In the genomic region with DNA sequence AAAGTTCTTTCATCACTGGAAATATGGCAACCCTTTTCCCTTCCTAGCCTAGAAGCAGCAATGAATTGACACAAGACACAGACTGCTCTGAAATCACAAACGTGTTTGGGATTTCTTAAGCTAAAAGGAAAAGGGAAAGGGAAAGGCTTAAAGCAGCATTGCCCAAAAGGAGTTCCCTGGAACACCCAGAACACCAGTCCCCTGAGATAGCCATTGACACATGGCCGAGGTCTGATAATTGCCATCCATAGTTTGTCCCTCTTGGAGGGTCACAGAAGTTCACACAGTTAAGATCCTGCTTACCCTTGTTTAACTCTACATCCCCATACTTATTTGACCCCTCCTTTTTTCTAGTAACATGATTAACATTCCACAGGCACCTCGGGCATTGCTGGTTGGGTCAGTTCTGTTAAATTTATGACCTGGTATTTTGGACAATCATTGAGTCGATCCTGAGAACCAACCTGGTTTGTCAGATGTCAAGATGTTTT, we compare ENCODE assay signal across 1 cellular context.
TF ChIP-seq lines count a peak whose summit lies in the region.

No MANE protein-coding gene starts in this region.

TF ChIP-seq in GM23338, 12 proteins besides CTCF, POLR2A, EP300 and RAD21 (continued from another document):
- TF ChIP-seq STAT1 (IDR thresholded peaks at IDR 0.05; ENCODE audit: unreplicated experiment), result no peak
- no peak for TF ChIP-seq JUNB (IDR thresholded peaks at IDR 0.05; ENCODE audit: unreplicated experiment)
- no peak for TF ChIP-seq CREB1 (CRISPR knock-in tag; IDR thresholded peaks at IDR 0.05; ENCODE audit: low read depth)
- TF ChIP-seq, protein P1, sequence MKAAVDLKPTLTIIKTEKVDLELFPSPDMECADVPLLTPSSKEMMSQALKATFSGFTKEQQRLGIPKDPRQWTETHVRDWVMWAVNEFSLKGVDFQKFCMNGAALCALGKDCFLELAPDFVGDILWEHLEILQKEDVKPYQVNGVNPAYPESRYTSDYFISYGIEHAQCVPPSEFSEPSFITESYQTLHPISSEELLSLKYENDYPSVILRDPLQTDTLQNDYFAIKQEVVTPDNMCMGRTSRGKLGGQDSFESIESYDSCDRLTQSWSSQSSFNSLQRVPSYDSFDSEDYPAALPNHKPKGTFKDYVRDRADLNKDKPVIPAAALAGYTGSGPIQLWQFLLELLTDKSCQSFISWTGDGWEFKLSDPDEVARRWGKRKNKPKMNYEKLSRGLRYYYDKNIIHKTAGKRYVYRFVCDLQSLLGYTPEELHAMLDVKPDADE (IDR thresholded peaks at IDR 0.05), result no peak
- no peak for TF ChIP-seq POLR2AphosphoS5 (IDR thresholded peaks at IDR 0.05; ENCODE audit: low read depth)
- TF ChIP-seq, protein P2, sequence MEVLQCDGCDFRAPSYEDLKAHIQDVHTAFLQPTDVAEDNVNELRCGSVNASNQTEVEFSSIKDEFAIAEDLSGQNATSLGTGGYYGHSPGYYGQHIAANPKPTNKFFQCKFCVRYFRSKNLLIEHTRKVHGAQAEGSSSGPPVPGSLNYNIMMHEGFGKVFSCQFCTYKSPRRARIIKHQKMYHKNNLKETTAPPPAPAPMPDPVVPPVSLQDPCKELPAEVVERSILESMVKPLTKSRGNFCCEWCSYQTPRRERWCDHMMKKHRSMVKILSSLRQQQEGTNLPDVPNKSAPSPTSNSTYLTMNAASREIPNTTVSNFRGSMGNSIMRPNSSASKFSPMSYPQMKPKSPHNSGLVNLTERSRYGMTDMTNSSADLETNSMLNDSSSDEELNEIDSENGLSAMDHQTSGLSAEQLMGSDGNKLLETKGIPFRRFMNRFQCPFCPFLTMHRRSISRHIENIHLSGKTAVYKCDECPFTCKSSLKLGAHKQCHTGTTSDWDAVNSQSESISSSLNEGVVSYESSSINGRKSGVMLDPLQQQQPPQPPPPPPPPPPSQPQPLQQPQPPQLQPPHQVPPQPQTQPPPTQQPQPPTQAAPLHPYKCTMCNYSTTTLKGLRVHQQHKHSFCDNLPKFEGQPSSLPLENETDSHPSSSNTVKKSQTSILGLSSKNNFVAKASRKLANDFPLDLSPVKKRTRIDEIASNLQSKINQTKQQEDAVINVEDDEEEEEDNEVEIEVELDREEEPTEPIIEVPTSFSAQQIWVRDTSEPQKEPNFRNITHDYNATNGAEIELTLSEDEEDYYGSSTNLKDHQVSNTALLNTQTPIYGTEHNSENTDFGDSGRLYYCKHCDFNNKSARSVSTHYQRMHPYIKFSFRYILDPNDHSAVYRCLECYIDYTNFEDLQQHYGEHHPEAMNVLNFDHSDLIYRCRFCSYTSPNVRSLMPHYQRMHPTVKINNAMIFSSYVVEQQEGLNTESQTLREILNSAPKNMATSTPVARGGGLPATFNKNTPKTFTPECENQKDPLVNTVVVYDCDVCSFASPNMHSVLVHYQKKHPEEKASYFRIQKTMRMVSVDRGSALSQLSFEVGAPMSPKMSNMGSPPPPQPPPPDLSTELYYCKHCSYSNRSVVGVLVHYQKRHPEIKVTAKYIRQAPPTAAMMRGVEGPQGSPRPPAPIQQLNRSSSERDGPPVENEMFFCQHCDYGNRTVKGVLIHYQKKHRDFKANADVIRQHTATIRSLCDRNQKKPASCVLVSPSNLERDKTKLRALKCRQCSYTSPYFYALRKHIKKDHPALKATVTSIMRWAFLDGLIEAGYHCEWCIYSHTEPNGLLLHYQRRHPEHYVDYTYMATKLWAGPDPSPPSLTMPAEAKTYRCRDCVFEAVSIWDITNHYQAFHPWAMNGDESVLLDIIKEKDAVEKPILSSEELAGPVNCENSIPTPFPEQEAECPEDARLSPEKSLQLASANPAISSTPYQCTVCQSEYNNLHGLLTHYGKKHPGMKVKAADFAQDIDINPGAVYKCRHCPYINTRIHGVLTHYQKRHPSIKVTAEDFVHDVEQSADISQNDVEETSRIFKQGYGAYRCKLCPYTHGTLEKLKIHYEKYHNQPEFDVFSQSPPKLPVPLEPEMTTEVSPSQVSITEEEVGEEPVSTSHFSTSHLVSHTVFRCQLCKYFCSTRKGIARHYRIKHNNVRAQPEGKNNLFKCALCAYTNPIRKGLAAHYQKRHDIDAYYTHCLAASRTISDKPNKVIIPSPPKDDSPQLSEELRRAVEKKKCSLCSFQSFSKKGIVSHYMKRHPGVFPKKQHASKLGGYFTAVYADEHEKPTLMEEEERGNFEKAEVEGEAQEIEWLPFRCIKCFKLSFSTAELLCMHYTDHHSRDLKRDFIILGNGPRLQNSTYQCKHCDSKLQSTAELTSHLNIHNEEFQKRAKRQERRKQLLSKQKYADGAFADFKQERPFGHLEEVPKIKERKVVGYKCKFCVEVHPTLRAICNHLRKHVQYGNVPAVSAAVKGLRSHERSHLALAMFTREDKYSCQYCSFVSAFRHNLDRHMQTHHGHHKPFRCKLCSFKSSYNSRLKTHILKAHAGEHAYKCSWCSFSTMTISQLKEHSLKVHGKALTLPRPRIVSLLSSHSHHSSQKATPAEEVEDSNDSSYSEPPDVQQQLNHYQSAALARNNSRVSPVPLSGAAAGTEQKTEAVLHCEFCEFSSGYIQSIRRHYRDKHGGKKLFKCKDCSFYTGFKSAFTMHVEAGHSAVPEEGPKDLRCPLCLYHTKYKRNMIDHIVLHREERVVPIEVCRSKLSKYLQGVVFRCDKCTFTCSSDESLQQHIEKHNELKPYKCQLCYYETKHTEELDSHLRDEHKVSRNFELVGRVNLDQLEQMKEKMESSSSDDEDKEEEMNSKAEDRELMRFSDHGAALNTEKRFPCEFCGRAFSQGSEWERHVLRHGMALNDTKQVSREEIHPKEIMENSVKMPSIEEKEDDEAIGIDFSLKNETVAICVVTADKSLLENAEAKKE (CRISPR knock-in tag; IDR thresholded peaks at IDR 0.05), result no peak
